ENCODE assay signal across 31 cellular contexts in the genomic region with DNA sequence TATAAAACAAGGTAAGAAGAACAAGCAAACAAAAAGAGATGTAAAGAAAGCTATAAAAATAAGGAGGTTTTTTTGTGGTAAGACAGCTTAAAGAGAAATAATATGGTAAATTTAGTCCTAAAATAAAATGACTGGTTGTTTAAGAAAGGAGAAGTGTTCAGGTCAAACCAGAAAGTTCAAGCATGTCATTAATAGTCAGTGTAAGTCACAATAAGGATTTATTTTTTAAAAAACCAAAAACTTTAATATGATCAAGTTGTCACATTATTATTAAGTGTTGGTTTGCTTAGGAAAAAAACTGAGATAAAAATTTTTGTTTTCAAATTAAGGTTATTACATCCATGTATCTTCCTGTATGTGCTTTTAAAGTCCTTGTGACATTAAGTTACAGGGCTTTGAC. TPM values are rescaled to one million over a fixed set of nuclear protein-coding genes. Genes with fewer than 3 reads are reported as not detected.
"Had no signal": no experiment of that assay in that cellular context is flagged by ENCODE, and none has a peak within 500 bp of the region (broad histone marks: within the 10 kb centered on the region; RNA-seq: fewer than 3 reads in every experiment).

No MANE protein-coding gene starts in this region.

- DNase-seq: activated B cell treated with CpG ODN at 0.5 μM for 24 hours; activated CD4-positive, alpha-beta T cell treated with anti-CD3 and anti-CD28 coated beads for 48 hours; activated CD4-positive, alpha-beta T cell treated with anti-CD3 and anti-CD28 coated beads, Interleukin-2, amount 50 U/mL, for 1 hour; activated CD4-positive, alpha-beta T cell treated with anti-CD3 and anti-CD28 coated beads, Interleukin-2, amount 50 U/mL, for 48 hours; activated CD8-positive, alpha-beta memory T cell treated with anti-CD3 and anti-CD28 coated beads, Interleukin-2, amount 10 ng/mL, durations not matched to agents 7 days and 5 days; activated CD8-positive, alpha-beta memory T cell treated with anti-CD3 and anti-CD28 coated beads, Interleukin-2, amount 50 U/mL, for 4 hours; activated CD8-positive, alpha-beta T cell treated with anti-CD3 and anti-CD28 coated beads, Interleukin-2, amount 10 ng/mL, durations not matched to agents 7 days and 5 days; activated effector memory CD4-positive, alpha-beta T cell treated with anti-CD3 and anti-CD28 coated beads, Interleukin-2, amount 50 U/mL, for 16 hours; activated naive CD4-positive, alpha-beta T cell treated with anti-CD3 and anti-CD28 coated beads for 36 hours; activated naive CD8-positive, alpha-beta T cell treated with anti-CD3 and anti-CD28 coated beads, Interleukin-2, amount 10 ng/mL, durations not matched to agents 7 days and 5 days; activated T-cell treated with anti-CD3 and anti-CD28 coated beads, Interleukin-2, amount 50 U/mL, for 1 hour; activated T-cell treated with anti-CD3 and anti-CD28 coated beads, Interleukin-2, amount 50 U/mL, for 48 hours; central memory CD4-positive, alpha-beta T cell; cerebellar nuclear complex; colonic mucosa; effector CD8-positive, alpha-beta T cell; esophagus squamous epithelium; foreskin melanocyte; head of caudate nucleus; T-helper 1 cell; T-helper 17 cell; T1000; WERI-Rb-1 had no signal

- H3K4me1 ChIP-seq: ascending aorta, breast epithelium, colonic mucosa, esophagus squamous epithelium, gastroesophageal sphincter had no signal

- H3K9me3 ChIP-seq: breast epithelium, colonic mucosa, esophagus squamous epithelium, gastroesophageal sphincter had no signal

- H3K27me3 ChIP-seq: ascending aorta, breast epithelium, cardiac muscle cell, colonic mucosa, esophagus squamous epithelium, gastroesophageal sphincter had no signal

- H3K36me3 ChIP-seq: ascending aorta, breast epithelium, cardiac muscle cell, colonic mucosa, esophagus squamous epithelium, gastroesophageal sphincter, WERI-Rb-1 had no signal

- H3K4me3 ChIP-seq: ascending aorta, breast epithelium, cardiac muscle cell, colonic mucosa, esophagus squamous epithelium, gastroesophageal sphincter had no signal

- FAIRE-seq: endothelial cell of umbilical vein had no signal

- H3K27ac ChIP-seq: ascending aorta, breast epithelium, cardiac muscle cell, colonic mucosa, epithelial cell of prostate, esophagus squamous epithelium, gastroesophageal sphincter, WERI-Rb-1 had no signal

RNA-seq across cellular contexts. Expression of a gene that starts 19.1 kb away (rescaled TPM):
- polyA plus RNA-seq: cardiac muscle cell, endothelial cell of umbilical vein, esophagus, fibroblast of lung had no signal

RNA-seq across cellular contexts. Expression of a gene that starts 56.6 kb away (rescaled TPM):
- polyA plus RNA-seq: endothelial cell of umbilical vein had no signal
